Comparison of ENCODE assay signal across 22 cellular contexts in the genomic region with DNA sequence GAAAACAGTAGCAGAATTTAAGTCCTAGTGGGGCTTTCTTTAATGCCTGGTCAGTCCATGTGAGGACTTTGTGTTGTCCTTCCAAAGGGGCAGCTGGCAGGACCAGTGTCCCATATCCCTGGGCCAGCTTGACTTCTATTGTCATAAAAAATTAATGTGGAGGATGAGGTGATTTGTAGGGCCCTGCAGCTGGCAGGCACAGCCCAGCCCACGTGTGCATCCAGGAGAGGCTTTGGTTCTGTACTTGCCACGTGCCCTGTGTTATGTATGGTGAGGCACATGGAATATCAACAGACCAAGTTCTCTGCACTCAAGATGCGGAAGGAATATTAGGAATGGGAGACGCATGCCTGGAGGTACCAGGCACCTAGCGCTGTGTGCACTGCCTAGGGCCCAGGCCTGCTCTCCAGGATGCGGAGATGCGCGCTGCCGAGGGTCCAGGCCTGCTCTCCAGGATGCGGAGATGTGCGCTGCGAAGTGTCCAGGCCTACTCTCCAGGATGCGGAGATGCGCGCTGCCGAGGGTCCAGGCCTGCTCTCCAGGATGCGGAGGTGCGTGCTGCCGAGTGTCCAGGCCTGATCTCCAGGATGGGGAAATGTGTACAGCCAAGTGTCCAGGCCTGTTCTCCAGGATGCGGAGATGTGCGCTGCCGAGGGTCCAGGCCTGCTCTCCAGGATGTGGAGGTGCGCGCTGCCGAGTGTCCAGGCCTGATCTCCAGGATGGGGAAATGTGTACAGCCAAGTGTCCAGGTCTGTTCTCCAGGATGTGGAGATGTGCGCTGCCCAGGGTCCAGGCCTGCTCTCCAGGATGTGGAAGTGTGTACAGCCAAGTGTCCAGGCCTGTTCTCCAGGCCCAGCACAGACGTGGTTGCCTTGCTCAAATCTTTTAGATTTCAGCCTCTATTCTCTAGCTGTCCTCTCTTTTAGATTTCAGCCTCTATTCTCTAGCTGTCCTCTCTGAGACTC.
DNase-seq lines count a peak whose midpoint lies in the region; ATAC-seq and TF ChIP-seq lines count a peak whose summit lies in the region.
"Had no signal": no experiment of that assay in that cellular context is flagged by ENCODE, and none has a peak within 500 bp of the region (broad histone marks: within the 10 kb centered on the region; RNA-seq: fewer than 3 reads in every experiment).

No MANE protein-coding gene starts in this region.

- TF ChIP-seq CTCF in glutamatergic neuron (IDR thresholded peaks at IDR 0.05; ENCODE audit: partially characterized antibody, unreplicated experiment) (no peak), foreskin keratinocyte (conservative IDR thresholded peaks at IDR 0.05) (no peak)

- ATAC-seq in foreskin keratinocyte (no peak), T-helper 17 cell (no peak), HG03135 (IDR thresholded peaks at IDR 0.05; ENCODE audit: unreplicated experiment) (no peak)
- ATAC-seq: activated CD8-positive, alpha-beta memory T cell treated with anti-CD3 and anti-CD28 coated beads, Interleukin-2, amount 10 ng/mL, durations not matched to agents 7 days and 5 days; body of pancreas; CD8-positive, alpha-beta T cell; psoas muscle; stimulated activated naive B cell treated with anti-CD40 and anti-IgM and Interleukin-4, amounts not matched to agents 10 μg/mL and 1 μg/mL and 100 μg/mL, for 72 hours had no signal

- no peak overlapping the region for H3K27ac ChIP-seq in foreskin keratinocyte
- H3K27ac ChIP-seq: KMS-11, psoas muscle, tibial artery had no signal

- H3K4me1 ChIP-seq in foreskin keratinocyte, result no peaks in the 10 kb centered on the region
- H3K4me1 ChIP-seq: psoas muscle had no signal

- H3K27ac Mint-ChIP-seq in glutamatergic neuron (ENCODE audit: unreplicated experiment), result peak overlapping the region; percentile 92
- no peak overlapping the region for H3K27ac Mint-ChIP-seq in T-helper 17 cell
- H3K27ac Mint-ChIP-seq: activated CD4-positive, alpha-beta T cell treated with anti-CD3 and anti-CD28 coated beads, Interleukin-2, amount 10 ng/mL, durations not matched to agents 24 days and 14 days; activated CD8-positive, alpha-beta memory T cell treated with anti-CD3 and anti-CD28 coated beads, Interleukin-2, amount 10 ng/mL, durations not matched to agents 7 days and 5 days; activated naive CD8-positive, alpha-beta T cell treated with anti-CD3 and anti-CD28 coated beads, Interleukin-2, amount 10 ng/mL, durations not matched to agents 7 days and 5 days; CD8-positive, alpha-beta T cell; stimulated activated naive B cell treated with anti-CD40 and anti-IgM and Interleukin-4, amounts not matched to agents 10 μg/mL and 1 μg/mL and 100 μg/mL, for 72 hours had no signal

- peaks cover 11% of the 10 kb centered on the region for H3K27me3 Mint-ChIP-seq in glutamatergic neuron (ENCODE audit: unreplicated experiment)
- H3K27me3 Mint-ChIP-seq in T-helper 17 cell, result peaks cover 13% of the 10 kb centered on the region
- H3K27me3 Mint-ChIP-seq: activated CD4-positive, alpha-beta T cell treated with anti-CD3 and anti-CD28 coated beads, Interleukin-2, amount 10 ng/mL, durations not matched to agents 24 days and 14 days; activated naive CD8-positive, alpha-beta T cell treated with anti-CD3 and anti-CD28 coated beads, Interleukin-2, amount 10 ng/mL, durations not matched to agents 7 days and 5 days had no signal

- DNase-seq in COLO668 (lab: John Stamatoyannopoulos, UW; ENCODE audit: unreplicated experiment) (peak; percentile 64), DMS153 treated with DMSO at 0.1 percent for 48 hours (lab: John Stamatoyannopoulos, UW; ENCODE audit: unreplicated experiment) (peak; percentile 80), NCI-H524 (lab: John Stamatoyannopoulos, UW) (peak; percentile 93 to 95), glutamatergic neuron (no peak), foreskin keratinocyte (no peak), T-helper 17 cell (no peak)
- DNase-seq: activated CD4-positive, alpha-beta T cell treated with anti-CD3 and anti-CD28 coated beads, Interleukin-2, amount 10 ng/mL, durations not matched to agents 24 days and 14 days; activated CD8-positive, alpha-beta memory T cell treated with anti-CD3 and anti-CD28 coated beads, Interleukin-2, amount 10 ng/mL, durations not matched to agents 7 days and 5 days; activated naive CD8-positive, alpha-beta T cell treated with anti-CD3 and anti-CD28 coated beads, Interleukin-2, amount 10 ng/mL, durations not matched to agents 7 days and 5 days; CD8-positive, alpha-beta T cell; HCEC 1CT; left ventricle myocardium superior; OCI-M1; psoas muscle; stimulated activated CD4-positive, alpha-beta T cell treated with anti-CD3 and anti-CD28 coated beads, Interleukin-1b, Interleukin-23, amount 100 ng/mL, for 48 hours; stimulated activated naive B cell treated with anti-CD40 and anti-IgM and Interleukin-4, amounts not matched to agents 10 μg/mL and 1 μg/mL and 100 μg/mL, for 72 hours; T-helper 1 cell; tibial artery had no signal

- H3K36me3 Mint-ChIP-seq in glutamatergic neuron (ENCODE audit: unreplicated experiment) (no peaks in the 10 kb centered on the region), T-helper 17 cell (ENCODE audit: low read depth) (no peaks in the 10 kb centered on the region)
- H3K36me3 Mint-ChIP-seq: activated CD8-positive, alpha-beta memory T cell treated with anti-CD3 and anti-CD28 coated beads, Interleukin-2, amount 10 ng/mL, durations not matched to agents 7 days and 5 days; activated naive CD8-positive, alpha-beta T cell treated with anti-CD3 and anti-CD28 coated beads, Interleukin-2, amount 10 ng/mL, durations not matched to agents 7 days and 5 days; CD8-positive, alpha-beta T cell; stimulated activated naive B cell treated with anti-CD40 and anti-IgM and Interleukin-4, amounts not matched to agents 10 μg/mL and 1 μg/mL and 100 μg/mL, for 72 hours had no signal

- H3K4me1 Mint-ChIP-seq in glutamatergic neuron (ENCODE audit: low read depth, unreplicated experiment) (peaks cover 58% of the 10 kb centered on the region), T-helper 17 cell (no peaks in the 10 kb centered on the region)
- H3K4me1 Mint-ChIP-seq: activated CD4-positive, alpha-beta T cell treated with anti-CD3 and anti-CD28 coated beads, Interleukin-2, amount 10 ng/mL, durations not matched to agents 24 days and 14 days; activated CD8-positive, alpha-beta memory T cell treated with anti-CD3 and anti-CD28 coated beads, Interleukin-2, amount 10 ng/mL, durations not matched to agents 7 days and 5 days; activated naive CD8-positive, alpha-beta T cell treated with anti-CD3 and anti-CD28 coated beads, Interleukin-2, amount 10 ng/mL, durations not matched to agents 7 days and 5 days; stimulated activated naive B cell treated with anti-CD40 and anti-IgM and Interleukin-4, amounts not matched to agents 10 μg/mL and 1 μg/mL and 100 μg/mL, for 72 hours had no signal

- no peaks in the 10 kb centered on the region for H3K9me3 ChIP-seq in T-helper 17 cell (ENCODE audit: control insufficient read depth, low read length, poor library complexity, severe bottlenecking)
- H3K9me3 ChIP-seq: body of pancreas, psoas muscle, tibial artery had no signal

- H3K27me3 ChIP-seq in foreskin keratinocyte, result peaks cover 20% of the 10 kb centered on the region
- H3K27me3 ChIP-seq: body of pancreas, tibial artery had no signal

- H3K4me3 Mint-ChIP-seq in glutamatergic neuron (ENCODE audit: unreplicated experiment) (peak overlapping the region; percentile 67), T-helper 17 cell (no peak overlapping the region)
- H3K4me3 Mint-ChIP-seq: activated CD4-positive, alpha-beta T cell treated with anti-CD3 and anti-CD28 coated beads, Interleukin-2, amount 10 ng/mL, durations not matched to agents 24 days and 14 days; activated CD8-positive, alpha-beta memory T cell treated with anti-CD3 and anti-CD28 coated beads, Interleukin-2, amount 10 ng/mL, durations not matched to agents 7 days and 5 days; activated naive CD8-positive, alpha-beta T cell treated with anti-CD3 and anti-CD28 coated beads, Interleukin-2, amount 10 ng/mL, durations not matched to agents 7 days and 5 days; CD8-positive, alpha-beta T cell; neural crest cell; stimulated activated naive B cell treated with anti-CD40 and anti-IgM and Interleukin-4, amounts not matched to agents 10 μg/mL and 1 μg/mL and 100 μg/mL, for 72 hours had no signal

- peaks cover 15% of the 10 kb centered on the region for H3K9me3 Mint-ChIP-seq in glutamatergic neuron (ENCODE audit: unreplicated experiment)
- H3K9me3 Mint-ChIP-seq: activated CD4-positive, alpha-beta T cell treated with anti-CD3 and anti-CD28 coated beads, Interleukin-2, amount 10 ng/mL, durations not matched to agents 24 days and 14 days; activated naive CD8-positive, alpha-beta T cell treated with anti-CD3 and anti-CD28 coated beads, Interleukin-2, amount 10 ng/mL, durations not matched to agents 7 days and 5 days; CD8-positive, alpha-beta T cell; neural crest cell; stimulated activated naive B cell treated with anti-CD40 and anti-IgM and Interleukin-4, amounts not matched to agents 10 μg/mL and 1 μg/mL and 100 μg/mL, for 72 hours had no signal

Comparison
In these comparisons a context has a peak if more than half of its experiments do, and no peak if none do; other contexts are left out.
1. DNase-seq: peak in COLO668 (single experiment), DMS153 treated with DMSO at 0.1 percent for 48 hours (single experiment) and NCI-H524 (2 of 2); none in glutamatergic neuron (single experiment), foreskin keratinocyte (0 of 2) and T-helper 17 cell (0 of 3).